In the genomic region with DNA sequence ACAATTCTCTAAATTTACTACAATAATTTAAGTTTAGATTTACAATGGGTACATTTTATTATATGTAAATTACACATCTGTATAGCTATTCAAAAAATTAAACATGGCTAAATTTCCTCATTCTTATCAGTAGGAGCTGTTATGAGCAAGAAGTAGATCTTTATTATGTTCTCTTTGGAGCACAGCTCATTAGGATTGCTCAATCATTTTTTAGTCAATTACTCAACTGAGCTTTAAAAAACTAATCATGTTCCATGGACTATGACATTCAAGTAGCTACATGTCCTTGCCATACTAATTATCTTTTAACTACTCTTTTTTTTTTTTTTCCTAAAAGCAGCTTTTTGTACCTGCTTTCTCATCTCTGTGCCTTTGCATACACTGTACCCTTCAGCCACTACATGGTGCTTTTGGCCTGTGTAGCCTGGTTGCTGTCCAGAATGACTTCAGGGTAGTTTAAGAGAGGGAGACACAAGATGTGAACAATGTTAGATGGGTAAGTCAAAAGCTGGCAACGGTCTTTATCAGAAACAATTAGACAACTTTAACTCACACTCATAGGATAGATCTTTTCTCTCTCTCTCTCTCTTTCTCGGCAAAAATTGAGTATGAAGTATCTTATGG, we compare ENCODE assay signal across 2 cellular contexts.
A peak's percentile ranks its signal among the peaks of the same experiment; 100 is the strongest.
TF ChIP-seq lines count a peak whose summit lies in the region.

No MANE protein-coding gene starts in this region.

TF ChIP-seq in A549, 52 proteins besides CTCF, POLR2A, EP300 and RAD21:
- TF ChIP-seq, protein P1, sequence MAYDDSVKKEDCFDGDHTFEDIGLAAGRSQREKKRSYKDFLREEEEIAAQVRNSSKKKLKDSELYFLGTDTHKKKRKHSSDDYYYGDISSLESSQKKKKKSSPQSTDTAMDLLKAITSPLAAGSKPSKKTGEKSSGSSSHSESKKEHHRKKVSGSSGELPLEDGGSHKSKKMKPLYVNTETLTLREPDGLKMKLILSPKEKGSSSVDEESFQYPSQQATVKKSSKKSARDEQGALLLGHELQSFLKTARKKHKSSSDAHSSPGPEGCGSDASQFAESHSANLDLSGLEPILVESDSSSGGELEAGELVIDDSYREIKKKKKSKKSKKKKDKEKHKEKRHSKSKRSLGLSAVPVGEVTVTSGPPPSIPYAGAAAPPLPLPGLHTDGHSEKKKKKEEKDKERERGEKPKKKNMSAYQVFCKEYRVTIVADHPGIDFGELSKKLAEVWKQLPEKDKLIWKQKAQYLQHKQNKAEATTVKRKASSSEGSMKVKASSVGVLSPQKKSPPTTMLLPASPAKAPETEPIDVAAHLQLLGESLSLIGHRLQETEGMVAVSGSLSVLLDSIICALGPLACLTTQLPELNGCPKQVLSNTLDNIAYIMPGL (CRISPR knock-in tag; IDR thresholded peaks at IDR 0.05; ENCODE audit: borderline replicate concordance) = no peak
- TF ChIP-seq EHMT2 (IDR thresholded peaks at IDR 0.05; ENCODE audit: low read depth) (no peak), GATA3 (IDR thresholded peaks at IDR 0.05; ENCODE audit: borderline replicate concordance) (no peak), ESRRA (IDR thresholded peaks at IDR 0.05; ENCODE audit: borderline replicate concordance, low read length) (no peak), PHF8 (IDR thresholded peaks at IDR 0.05; ENCODE audit: borderline replicate concordance, low read depth) (no peak), RCOR1 (IDR thresholded peaks at IDR 0.05; ENCODE audit: low read depth, low read length) (no peak), FOSB (CRISPR knock-in tag; IDR thresholded peaks at IDR 0.05) (no peak), TP53 (CRISPR knock-in tag; IDR thresholded peaks at IDR 0.05) (no peak), MAZ (IDR thresholded peaks at IDR 0.05; ENCODE audit: borderline replicate concordance, low read depth, low read length) (no peak), HOXB5 (CRISPR knock-in tag; IDR thresholded peaks at IDR 0.05) (no peak), CEBPB (IDR thresholded peaks at IDR 0.05) (no peak), NPAS2 (CRISPR knock-in tag; IDR thresholded peaks at IDR 0.05; ENCODE audit: borderline replicate concordance) (no peak), HOXA7 (CRISPR knock-in tag; IDR thresholded peaks at IDR 0.05) (no peak), JUN (IDR thresholded peaks at IDR 0.05) (no peak), HEYL (CRISPR knock-in tag; IDR thresholded peaks at IDR 0.05) (no peak), CHD4 (IDR thresholded peaks at IDR 0.05; ENCODE audit: borderline replicate concordance) (no peak)
- TF ChIP-seq, protein P2, sequence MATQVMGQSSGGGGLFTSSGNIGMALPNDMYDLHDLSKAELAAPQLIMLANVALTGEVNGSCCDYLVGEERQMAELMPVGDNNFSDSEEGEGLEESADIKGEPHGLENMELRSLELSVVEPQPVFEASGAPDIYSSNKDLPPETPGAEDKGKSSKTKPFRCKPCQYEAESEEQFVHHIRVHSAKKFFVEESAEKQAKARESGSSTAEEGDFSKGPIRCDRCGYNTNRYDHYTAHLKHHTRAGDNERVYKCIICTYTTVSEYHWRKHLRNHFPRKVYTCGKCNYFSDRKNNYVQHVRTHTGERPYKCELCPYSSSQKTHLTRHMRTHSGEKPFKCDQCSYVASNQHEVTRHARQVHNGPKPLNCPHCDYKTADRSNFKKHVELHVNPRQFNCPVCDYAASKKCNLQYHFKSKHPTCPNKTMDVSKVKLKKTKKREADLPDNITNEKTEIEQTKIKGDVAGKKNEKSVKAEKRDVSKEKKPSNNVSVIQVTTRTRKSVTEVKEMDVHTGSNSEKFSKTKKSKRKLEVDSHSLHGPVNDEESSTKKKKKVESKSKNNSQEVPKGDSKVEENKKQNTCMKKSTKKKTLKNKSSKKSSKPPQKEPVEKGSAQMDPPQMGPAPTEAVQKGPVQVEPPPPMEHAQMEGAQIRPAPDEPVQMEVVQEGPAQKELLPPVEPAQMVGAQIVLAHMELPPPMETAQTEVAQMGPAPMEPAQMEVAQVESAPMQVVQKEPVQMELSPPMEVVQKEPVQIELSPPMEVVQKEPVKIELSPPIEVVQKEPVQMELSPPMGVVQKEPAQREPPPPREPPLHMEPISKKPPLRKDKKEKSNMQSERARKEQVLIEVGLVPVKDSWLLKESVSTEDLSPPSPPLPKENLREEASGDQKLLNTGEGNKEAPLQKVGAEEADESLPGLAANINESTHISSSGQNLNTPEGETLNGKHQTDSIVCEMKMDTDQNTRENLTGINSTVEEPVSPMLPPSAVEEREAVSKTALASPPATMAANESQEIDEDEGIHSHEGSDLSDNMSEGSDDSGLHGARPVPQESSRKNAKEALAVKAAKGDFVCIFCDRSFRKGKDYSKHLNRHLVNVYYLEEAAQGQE (IDR thresholded peaks at IDR 0.05) = no peak
- TF ChIP-seq, protein P3, sequence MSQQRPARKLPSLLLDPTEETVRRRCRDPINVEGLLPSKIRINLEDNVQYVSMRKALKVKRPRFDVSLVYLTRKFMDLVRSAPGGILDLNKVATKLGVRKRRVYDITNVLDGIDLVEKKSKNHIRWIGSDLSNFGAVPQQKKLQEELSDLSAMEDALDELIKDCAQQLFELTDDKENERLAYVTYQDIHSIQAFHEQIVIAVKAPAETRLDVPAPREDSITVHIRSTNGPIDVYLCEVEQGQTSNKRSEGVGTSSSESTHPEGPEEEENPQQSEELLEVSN (IDR thresholded peaks at IDR 0.05; ENCODE audit: borderline replicate concordance, low read depth) = no peak
TF ChIP-seq in A549: peak in this region for 0.

TF ChIP-seq in IMR-90, 13 proteins besides CTCF, POLR2A, EP300 and RAD21:
- TF ChIP-seq, protein P4, sequence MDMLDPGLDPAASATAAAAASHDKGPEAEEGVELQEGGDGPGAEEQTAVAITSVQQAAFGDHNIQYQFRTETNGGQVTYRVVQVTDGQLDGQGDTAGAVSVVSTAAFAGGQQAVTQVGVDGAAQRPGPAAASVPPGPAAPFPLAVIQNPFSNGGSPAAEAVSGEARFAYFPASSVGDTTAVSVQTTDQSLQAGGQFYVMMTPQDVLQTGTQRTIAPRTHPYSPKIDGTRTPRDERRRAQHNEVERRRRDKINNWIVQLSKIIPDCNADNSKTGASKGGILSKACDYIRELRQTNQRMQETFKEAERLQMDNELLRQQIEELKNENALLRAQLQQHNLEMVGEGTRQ (IDR thresholded peaks at IDR 0.05; ENCODE audit: low read depth, low read length) = no peak
- TF ChIP-seq MAZ (IDR thresholded peaks at IDR 0.05; ENCODE audit: borderline replicate concordance, low read depth, low read length) (no peak), BHLHE40 (IDR thresholded peaks at IDR 0.05; ENCODE audit: low read depth, low read length) (no peak), CEBPB (IDR thresholded peaks at IDR 0.05; ENCODE audit: low read depth, low read length) (peak; percentile 68)
